16 cellular contexts compared by ENCODE assay signal in the genomic region with DNA sequence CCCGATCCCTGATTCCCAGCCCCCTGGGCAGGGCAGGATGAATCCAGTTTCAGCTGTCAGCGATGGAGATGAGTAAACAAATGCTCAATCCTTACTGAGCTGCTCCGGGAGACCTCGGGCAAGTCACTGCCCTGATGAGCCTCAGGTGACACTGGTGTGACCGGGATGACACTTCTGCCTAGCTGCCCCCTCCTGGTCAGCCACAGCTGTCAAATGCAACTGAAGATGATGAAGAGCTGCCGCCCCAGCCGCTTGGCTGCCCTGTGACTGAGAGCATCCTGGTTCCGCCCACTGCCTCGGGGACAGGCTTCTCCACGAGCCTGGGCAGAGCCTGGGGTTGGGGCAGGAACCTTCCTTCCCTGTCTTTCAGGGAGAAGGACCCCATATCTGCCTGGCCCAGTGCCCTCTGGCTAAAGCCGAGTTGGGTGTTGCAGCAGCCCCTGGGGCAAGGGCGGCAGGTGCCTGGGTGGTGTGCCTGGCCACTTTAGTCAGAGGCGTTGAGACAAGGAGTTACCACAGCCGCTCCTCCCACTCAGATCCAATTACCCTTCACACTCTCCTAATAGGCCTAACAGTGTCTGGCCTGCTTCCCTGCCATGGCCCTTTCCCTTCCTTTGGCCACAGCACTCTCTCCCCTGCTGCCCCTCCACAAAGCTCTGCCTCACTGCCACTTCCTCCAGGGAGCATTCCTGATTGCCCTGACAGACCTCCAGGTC. TPM values are rescaled to one million over a fixed set of nuclear protein-coding genes. Genes with fewer than 3 reads are reported as not detected.
DNase-seq lines count a peak whose midpoint lies in the region; ATAC-seq, FAIRE-seq and TF ChIP-seq lines count a peak whose summit lies in the region.
"Had no signal": no experiment of that assay in that cellular context is flagged by ENCODE, and none has a peak within 500 bp of the region (broad histone marks: within the 10 kb centered on the region; RNA-seq: fewer than 3 reads in every experiment).

No MANE protein-coding gene starts in this region.

- no peak for DNase-seq in A549 (ENCODE audit: low read depth in 1 of 2, low spot score in 1 of 2)
- no peak for DNase-seq in HCT116 (ENCODE audit: low read depth, low spot score)
- DNase-seq in left lung = no peak
- no peak for DNase-seq in stimulated activated CD8-positive, alpha-beta memory T cell treated with anti-CD3 and anti-CD28 coated beads, Interleukin-4, amount 100 ng/mL, for 48 hours
- no peak for DNase-seq in activated CD4-positive, alpha-beta T cell treated with anti-CD3 and anti-CD28 coated beads, Interleukin-2, amount 10 ng/mL, durations not matched to agents 24 days and 14 days
- DNase-seq: activated CD4-positive, alpha-beta T cell treated with anti-CD3 and anti-CD28 coated beads, Interleukin-2, amount 50 U/mL, for 48 hours; activated naive CD4-positive, alpha-beta T cell treated with Interleukin-2 at 50 U/mL for 16 hours; C1 segment of cervical spinal cord; Karpas-422; psoas muscle had no signal

- TF ChIP-seq POLR2A in A549 (IDR thresholded peaks at IDR 0.05; ENCODE audit: low read length) (no peak), HCT116 (IDR thresholded peaks at IDR 0.05; ENCODE audit: borderline replicate concordance, extremely low read depth, insufficient read depth, insufficient read length) (no peak)

- no peak for FAIRE-seq in A549 (lab: Jason Lieb, UNC)
- FAIRE-seq: GM19239 had no signal

- ATAC-seq in A549 (no peak), HCT116 (0 out of 2 replicates have a peak, but pooled peaks have one; percentile 25), left lung (peak; percentile 39), GM19455 (IDR thresholded peaks at IDR 0.05; ENCODE audit: unreplicated experiment) (no peak), HG02623 (IDR thresholded peaks at IDR 0.05; ENCODE audit: unreplicated experiment) (no peak)
- no peak for ATAC-seq in activated T-helper 17 cell treated with anti-CD3 and anti-CD28 coated beads, Interleukin-2, amount 50 U/mL, for 72 hours (replicated peaks)

- TF ChIP-seq CTCF in A549 (IDR thresholded peaks at IDR 0.05) (no peak), HCT116 (IDR thresholded peaks at IDR 0.05 in 2 of 3, conservative IDR thresholded peaks at IDR 0.05 in 1 of 3; ENCODE audit: borderline replicate concordance in 1 of 3, insufficient read depth in 1 of 3, low read depth in 2 of 3, low read length in 2 of 3) (no peak), left lung (IDR thresholded peaks at IDR 0.05) (no peak)

- H3K9me3 Mint-ChIP-seq in activated T-helper 17 cell treated with anti-CD3 and anti-CD28 coated beads, Interleukin-2, amount 50 U/mL, for 72 hours = no peaks in the 10 kb centered on the region
- H3K9me3 Mint-ChIP-seq in activated CD4-positive, alpha-beta T cell treated with anti-CD3 and anti-CD28 coated beads, Interleukin-2, amount 10 ng/mL, durations not matched to agents 24 days and 14 days = no peaks in the 10 kb centered on the region

- peaks cover 5% of the 10 kb centered on the region for H3K27me3 Mint-ChIP-seq in activated T-helper 17 cell treated with anti-CD3 and anti-CD28 coated beads, Interleukin-2, amount 50 U/mL, for 72 hours
- H3K27me3 Mint-ChIP-seq in activated CD4-positive, alpha-beta T cell treated with anti-CD3 and anti-CD28 coated beads, Interleukin-2, amount 10 ng/mL, durations not matched to agents 24 days and 14 days = peaks cover 4% of the 10 kb centered on the region

- H3K27ac ChIP-seq in A549 (no peak overlapping the region), HCT116 (ENCODE audit: low read depth, low read length) (no peak overlapping the region), left lung (no peak overlapping the region)
- H3K27ac ChIP-seq: psoas muscle had no signal

- peak overlapping the region; percentile 0 for H3K27ac Mint-ChIP-seq in activated T-helper 17 cell treated with anti-CD3 and anti-CD28 coated beads, Interleukin-2, amount 50 U/mL, for 72 hours
- no peak overlapping the region for H3K27ac Mint-ChIP-seq in activated CD4-positive, alpha-beta T cell treated with anti-CD3 and anti-CD28 coated beads, Interleukin-2, amount 10 ng/mL, durations not matched to agents 24 days and 14 days

- POLR2A ChIA-PET in A549 (lab: Yijun Ruan, JAX) (no interaction called here), HCT116 (lab: Charles Lee) (no interaction called here)

- H3K4me3 Mint-ChIP-seq in activated T-helper 17 cell treated with anti-CD3 and anti-CD28 coated beads, Interleukin-2, amount 50 U/mL, for 72 hours = no peak overlapping the region
- no peak overlapping the region for H3K4me3 Mint-ChIP-seq in activated CD4-positive, alpha-beta T cell treated with anti-CD3 and anti-CD28 coated beads, Interleukin-2, amount 10 ng/mL, durations not matched to agents 24 days and 14 days

- no peak overlapping the region for H3K4me3 ChIP-seq in A549
- H3K4me3 ChIP-seq in HCT116 (replicated peaks in 1 of 2; ENCODE audit: low read depth in 1 of 2, low read length in 2 of 2) = no peak overlapping the region
- H3K4me3 ChIP-seq in left lung = no peak overlapping the region
- H3K4me3 ChIP-seq: psoas muscle had no signal

- H3K9ac ChIP-seq in HCT116 (ENCODE audit: low read length) = no peak overlapping the region

- CTCF ChIA-PET in A549 (lab: Yijun Ruan, JAX) = interaction anchor here (0.9 to 1.9 kb wide), 3 partner anchors 8 to 110 kb away, joined by 3 to 15 read pairs (median 10); no protein-coding TSS in a partner anchor
- CTCF ChIA-PET in HCT116 (lab: Charles Lee) = interaction anchor here (1.3 kb wide), 1 partner anchor 9 kb away, joined by 5 read pairs; no protein-coding TSS in a partner anchor

- H3K36me3 Mint-ChIP-seq in activated T-helper 17 cell treated with anti-CD3 and anti-CD28 coated beads, Interleukin-2, amount 50 U/mL, for 72 hours (ENCODE audit: low read depth) = no peaks in the 10 kb centered on the region
- H3K36me3 Mint-ChIP-seq in activated CD4-positive, alpha-beta T cell treated with anti-CD3 and anti-CD28 coated beads, Interleukin-2, amount 10 ng/mL, durations not matched to agents 24 days and 14 days (ENCODE audit: low read depth) = no peaks in the 10 kb centered on the region

- H4K20me1 ChIP-seq in HCT116 (ENCODE audit: insufficient read depth) = no peaks in the 10 kb centered on the region

- peaks cover 5% of the 10 kb centered on the region; the same call in 1 of the 2 replicates for H3K27me3 ChIP-seq in HCT116 (ENCODE audit: insufficient read depth, low read length)
- no peaks in the 10 kb centered on the region for H3K27me3 ChIP-seq in left lung

- H3K9me2 ChIP-seq in HCT116 (ENCODE audit: insufficient read depth) = no peaks in the 10 kb centered on the region

- H3K36me3 ChIP-seq in HCT116 (ENCODE audit: control insufficient read depth in 1 of 2, insufficient read depth in 2 of 2, low read length in 2 of 2) = no peaks in the 10 kb centered on the region
- H3K36me3 ChIP-seq in left lung = no peaks in the 10 kb centered on the region

- TF ChIP-seq EP300 in A549 (IDR thresholded peaks at IDR 0.05) = no peak

- TF ChIP-seq RAD21 in A549 (conservative IDR thresholded peaks at IDR 0.05 in 1 of 2, IDR thresholded peaks at IDR 0.05 in 1 of 2) (no peak), HCT116 (IDR thresholded peaks at IDR 0.05; ENCODE audit: low read depth) (no peak)

- 63% methylated on average over 13 of the region's 14 CpGs for whole genome bisulfite sequencing in A549 (ENCODE audit: missing lambda C conversion rate)

- H2AFZ ChIP-seq in HCT116 (ENCODE audit: low read depth, low read length, poor library complexity, severe bottlenecking) = no peak overlapping the region

- RAD21 ChIA-PET in HCT116 (lab: Charles Lee; ENCODE audit: low non-redundant PET in 1 of 2, low total read pairs in 2 of 2, uncharacterized antibody in 2 of 2, unreplicated experiment in 2 of 2) = no interaction called here

- no TSS peak for BruUV-seq in HCT116 (replicated peaks; lab: Mats Ljungman, UMichigan)

- no peaks in the 10 kb centered on the region for H3K9me3 ChIP-seq in A549
- H3K9me3 ChIP-seq in HCT116 (ENCODE audit: control insufficient read depth in 1 of 2, insufficient read depth in 1 of 2, low read depth in 1 of 2, low read length in 2 of 2) = no peaks in the 10 kb centered on the region
- H3K9me3 ChIP-seq in left lung = no peaks in the 10 kb centered on the region
- H3K9me3 ChIP-seq: psoas muscle had no signal

- no peaks in the 10 kb centered on the region for H3K79me2 ChIP-seq in HCT116 (ENCODE audit: insufficient read depth, low read length)

- H3K4me1 Mint-ChIP-seq in activated T-helper 17 cell treated with anti-CD3 and anti-CD28 coated beads, Interleukin-2, amount 50 U/mL, for 72 hours = no peaks in the 10 kb centered on the region
- H3K4me1 Mint-ChIP-seq in activated CD4-positive, alpha-beta T cell treated with anti-CD3 and anti-CD28 coated beads, Interleukin-2, amount 10 ng/mL, durations not matched to agents 24 days and 14 days = peaks cover 3% of the 10 kb centered on the region

- H3K4me2 ChIP-seq in A549 = no peak overlapping the region
- no peak overlapping the region for H3K4me2 ChIP-seq in HCT116 (ENCODE audit: low read length)

- intact Hi-C loops in HCT116 (cut with micrococcal nuclease) (no loop called here), left lung (cut with DNase I) (loop anchor here in 1 of 2 donors (10.0 kb wide), 1 partner anchor 105 kb away; no protein-coding TSS in a partner anchor)
- intact Hi-C loops in activated CD4-positive, alpha-beta T cell treated with anti-CD3 and anti-CD28 coated beads, Interleukin-2, amount 10 ng/mL, durations not matched to agents 24 days and 14 days (cut with micrococcal nuclease) = no loop called here

- H3K4me1 ChIP-seq in A549 (no peaks in the 10 kb centered on the region), HCT116 (ENCODE audit: control insufficient read depth in 1 of 2, insufficient read depth in 2 of 2, low read length in 2 of 2) (no peaks in the 10 kb centered on the region), left lung (peaks cover 0 to 10% of the 10 kb centered on the region in 2 donors)
- H3K4me1 ChIP-seq: psoas muscle had no signal

RNA-seq across cellular contexts. Expression of a gene that starts 5.5 kb away (rescaled TPM):
- polyA plus RNA-seq in A549 (2011; rRNA removed) (not detected in 2 replicates), A549 (2017; fragmentation: RNase III; extraction: RNeasy Plus Mini Kit Qiagen cat#74134 plus additional on column Dnase treatment) (not detected in 3 replicates)
- not detected in 2 replicates for polyA plus RNA-seq in A549 (2012; cell fraction: cytosol; rRNA removed)
- polyA plus RNA-seq in A549 (2012; cell fraction: nucleus; rRNA removed) = not detected in 2 replicates
- polyA minus RNA-seq in A549 (2011; rRNA and poly(A)+ RNA removed) = not detected in 2 replicates
- total RNA-seq in HCT116 (2021; ENCODE audit: unreplicated experiment) (not detected), left lung (1 to 10 TPM; 1.1 to 6.4 TPM)
- not detected in 2 replicates for polyA plus RNA-seq in HCT116 (2012)
- 1 to 10 TPM in 1 of 2 donors, under 1 TPM in 1; 0.65 to 7.8 TPM for total RNA-seq in activated T-helper 17 cell treated with anti-CD3 and anti-CD28 coated beads, Interleukin-2, amount 50 U/mL, for 72 hours
- 0.66 TPM in 1 of 2 replicates, not detected in the other for total RNA-seq in activated CD4-positive, alpha-beta T cell treated with anti-CD3 and anti-CD28 coated beads, Interleukin-2, amount 10 ng/mL, durations not matched to agents 24 days and 14 days
- total RNA-seq: liver, NCI-H460, psoas muscle had no signal
- polyA plus RNA-seq: liver had no signal

RNA-seq across cellular contexts. Expression of a gene that starts 37.2 kb away (rescaled TPM):
- polyA plus RNA-seq in A549 (2011; rRNA removed) (101 and 114 TPM in 2 replicates), A549 (2017; fragmentation: RNase III; extraction: RNeasy Plus Mini Kit Qiagen cat#74134 plus additional on column Dnase treatment) (69.1 to 75.0 TPM (median 71.5 TPM) in 3 replicates)
- 66.5 and 75.6 TPM in 2 replicates for polyA plus RNA-seq in A549 (2012; cell fraction: cytosol; rRNA removed)
- polyA plus RNA-seq in A549 (2012; cell fraction: nucleus; rRNA removed) = 49.6 and 75.2 TPM in 2 replicates
- 49.6 and 60.0 TPM in 2 replicates for polyA minus RNA-seq in A549 (2011; rRNA and poly(A)+ RNA removed)
- total RNA-seq in HCT116 (2021; ENCODE audit: unreplicated experiment) (68.5 TPM), left lung (10 to 100 TPM; 48.6 to 51.5 TPM)
- polyA plus RNA-seq in HCT116 (2012) = 38.2 and 44.6 TPM in 2 replicates
- 10 to 100 TPM; 30.8 to 52.8 TPM for total RNA-seq in activated T-helper 17 cell treated with anti-CD3 and anti-CD28 coated beads, Interleukin-2, amount 50 U/mL, for 72 hours
- total RNA-seq in activated CD4-positive, alpha-beta T cell treated with anti-CD3 and anti-CD28 coated beads, Interleukin-2, amount 10 ng/mL, durations not matched to agents 24 days and 14 days = 85.4 TPM in 2 replicates

RNA-seq across cellular contexts. Expression of a gene that starts 37.3 kb away (rescaled TPM):
- polyA plus RNA-seq in A549 (2011; rRNA removed) (109 and 130 TPM in 2 replicates), A549 (2017; fragmentation: RNase III; extraction: RNeasy Plus Mini Kit Qiagen cat#74134 plus additional on column Dnase treatment) (46.2 to 48.0 TPM (median 47.2 TPM) in 3 replicates)
- polyA plus RNA-seq in A549 (2012; cell fraction: cytosol; rRNA removed) = 91.1 and 99.7 TPM in 2 replicates
- 90.2 and 108 TPM in 2 replicates for polyA plus RNA-seq in A549 (2012; cell fraction: nucleus; rRNA removed)
- polyA minus RNA-seq in A549 (2011; rRNA and poly(A)+ RNA removed) = 81.0 and 97.4 TPM in 2 replicates
- total RNA-seq in HCT116 (2021; ENCODE audit: unreplicated experiment) (62.7 TPM), left lung (10 to 100 TPM; 47.3 to 48.8 TPM)
- 72.0 and 79.0 TPM in 2 replicates for polyA plus RNA-seq in HCT116 (2012)
- 10 to 100 TPM; 28.2 to 36.4 TPM for total RNA-seq in activated T-helper 17 cell treated with anti-CD3 and anti-CD28 coated beads, Interleukin-2, amount 50 U/mL, for 72 hours
- total RNA-seq in activated CD4-positive, alpha-beta T cell treated with anti-CD3 and anti-CD28 coated beads, Interleukin-2, amount 10 ng/mL, durations not matched to agents 24 days and 14 days = 55.2 and 56.7 TPM in 2 replicates

RNA-seq across cellular contexts. Expression of a gene that starts 37.7 kb away (rescaled TPM):
- 0.10 and 0.17 TPM in 2 replicates for polyA plus RNA-seq in A549 (2011; rRNA removed)
- polyA plus RNA-seq in A549 (2012; cell fraction: cytosol; rRNA removed) = 0.04 and 0.10 TPM in 2 replicates
- 0.18 and 0.21 TPM in 2 replicates for polyA plus RNA-seq in A549 (2012; cell fraction: nucleus; rRNA removed)
- 0.08 to 0.17 TPM (median 0.08 TPM) in 3 replicates for polyA plus RNA-seq in A549 (2017; fragmentation: RNase III; extraction: RNeasy Plus Mini Kit Qiagen cat#74134 plus additional on column Dnase treatment)
- polyA minus RNA-seq in A549 (2011; rRNA and poly(A)+ RNA removed) = 0.08 and 0.19 TPM in 2 replicates
- 0.15 TPM for total RNA-seq in HCT116 (2021; ENCODE audit: unreplicated experiment)
- polyA plus RNA-seq in HCT116 (2012) = not detected in 2 replicates
- total RNA-seq in activated T-helper 17 cell treated with anti-CD3 and anti-CD28 coated beads, Interleukin-2, amount 50 U/mL, for 72 hours = not detected
- total RNA-seq in left lung = 10 to 100 TPM; 20.3 to 27.8 TPM
- total RNA-seq in activated CD4-positive, alpha-beta T cell treated with anti-CD3 and anti-CD28 coated beads, Interleukin-2, amount 10 ng/mL, durations not matched to agents 24 days and 14 days = not detected in 2 replicates
- total RNA-seq: NCI-H460 had no signal

RNA-seq across cellular contexts. Expression of a gene that starts 51.4 kb away (rescaled TPM):
- polyA plus RNA-seq in A549 (2011; rRNA removed) (not detected in 2 replicates), A549 (2017; fragmentation: RNase III; extraction: RNeasy Plus Mini Kit Qiagen cat#74134 plus additional on column Dnase treatment) (not detected in 3 replicates)
- not detected in 2 replicates for polyA plus RNA-seq in A549 (2012; cell fraction: cytosol; rRNA removed)
- not detected in 2 replicates for polyA plus RNA-seq in A549 (2012; cell fraction: nucleus; rRNA removed)
- not detected in 2 replicates for polyA minus RNA-seq in A549 (2011; rRNA and poly(A)+ RNA removed)
- total RNA-seq in HCT116 (2021; ENCODE audit: unreplicated experiment) (0.66 TPM), left lung (1 to 10 TPM; 1.6 to 2.4 TPM)
- polyA plus RNA-seq in HCT116 (2012) = 0.01 and 0.05 TPM in 2 replicates
- 10 to 100 TPM in 1 of 2 donors, 1 to 10 TPM in 1; 1.1 to 11.5 TPM for total RNA-seq in activated T-helper 17 cell treated with anti-CD3 and anti-CD28 coated beads, Interleukin-2, amount 50 U/mL, for 72 hours
- total RNA-seq in activated CD4-positive, alpha-beta T cell treated with anti-CD3 and anti-CD28 coated beads, Interleukin-2, amount 10 ng/mL, durations not matched to agents 24 days and 14 days = 14.1 and 14.6 TPM in 2 replicates
- total RNA-seq: NCI-H460 had no signal

Comparison
In these comparisons a context has a peak if more than half of its experiments do, and no peak if none do; other contexts are left out.
1. ATAC-seq: peak in HCT116 (single experiment) and left lung (single experiment); none in A549 (0 of 2), activated T-helper 17 cell treated with anti-CD3 and anti-CD28 coated beads, Interleukin-2, amount 50 U/mL, for 72 hours (single experiment), GM19455 (single experiment) and HG02623 (single experiment).